ENCODE assay signal across 8 cellular contexts in the genomic region with DNA sequence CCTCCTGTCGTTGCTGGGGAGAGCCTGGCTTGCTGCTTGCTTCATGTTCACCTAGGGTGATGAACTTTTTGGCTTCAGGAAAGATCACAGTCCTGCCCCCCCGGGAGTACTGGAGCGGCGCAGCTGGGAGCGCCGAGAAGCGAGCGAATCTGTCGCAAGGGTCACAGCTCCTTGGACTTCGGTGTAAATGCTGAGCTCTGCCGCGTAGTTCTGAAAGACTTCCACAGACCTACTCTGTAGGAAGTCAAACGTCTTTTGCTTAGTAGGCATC. TPM values are rescaled to one million over a fixed set of nuclear protein-coding genes. Genes with fewer than 3 reads are reported as not detected.
DNase-seq lines count a peak whose midpoint lies in the region; ATAC-seq lines count a peak whose summit lies in the region.

No MANE protein-coding gene starts in this region.

- H3K27ac ChIP-seq in BLaER1 (peak overlapping the region; percentile 81), angular gyrus (ENCODE audit: low read depth, low read length) (peak overlapping the region; percentile 78)

- H3K27ac Mint-ChIP-seq in IgD-negative memory B cell = peak overlapping the region; percentile 62 to 98 (median 84)
- peak overlapping the region; percentile 89 for H3K27ac Mint-ChIP-seq in stimulated activated effector memory CD8-positive, alpha-beta T cell treated with anti-CD3 and anti-CD28 coated beads, Interleukin-12 subunit alpha, Interleukin-12 subunit beta, amount 100 ng/mL, for 72 hours

- no peak for DNase-seq in stimulated activated effector memory CD8-positive, alpha-beta T cell treated with anti-CD3 and anti-CD28 coated beads, Interleukin-12 subunit alpha, Interleukin-12 subunit beta, amount 100 ng/mL, for 72 hours (ENCODE audit: low spot score in 2 of 2)
- DNase-seq in DMS153 treated with DMSO at 0.1 percent for 48 hours (lab: John Stamatoyannopoulos, UW; ENCODE audit: unreplicated experiment) = no peak

- peak overlapping the region; percentile 86 for H3K9ac ChIP-seq in BLaER1

- H3K27me3 ChIP-seq in BLaER1 = no peaks in the 10 kb centered on the region

- ATAC-seq in stimulated activated effector memory CD8-positive, alpha-beta T cell treated with anti-CD3 and anti-CD28 coated beads, Interleukin-12 subunit alpha, Interleukin-12 subunit beta, amount 100 ng/mL, for 72 hours = no peak
- ATAC-seq in HG03460 (IDR thresholded peaks at IDR 0.05; ENCODE audit: unreplicated experiment) (no peak), GM18517 (IDR thresholded peaks at IDR 0.05; ENCODE audit: unreplicated experiment) (no peak)

- peaks cover 8 to 25% (median 9%) of the 10 kb centered on the region in 3 donors for H3K4me1 Mint-ChIP-seq in IgD-negative memory B cell
- H3K4me1 Mint-ChIP-seq in stimulated activated effector memory CD8-positive, alpha-beta T cell treated with anti-CD3 and anti-CD28 coated beads, Interleukin-12 subunit alpha, Interleukin-12 subunit beta, amount 100 ng/mL, for 72 hours = peaks cover 18% of the 10 kb centered on the region

- peak overlapping the region; percentile 79 for H3K4me3 ChIP-seq in BLaER1
- H3K4me3 ChIP-seq in iPS-18c (ENCODE audit: insufficient read depth, low read depth, low read length) = peak overlapping the region; percentile 94

- peak overlapping the region; percentile 97 to 100 (median 98) for H3K4me3 Mint-ChIP-seq in IgD-negative memory B cell
- peak overlapping the region; percentile 75 for H3K4me3 Mint-ChIP-seq in stimulated activated effector memory CD8-positive, alpha-beta T cell treated with anti-CD3 and anti-CD28 coated beads, Interleukin-12 subunit alpha, Interleukin-12 subunit beta, amount 100 ng/mL, for 72 hours

- H4K20me1 ChIP-seq in BLaER1 = peaks cover 61% of the 10 kb centered on the region

- no peaks in the 10 kb centered on the region for H3K9me3 Mint-ChIP-seq in IgD-negative memory B cell
- H3K9me3 Mint-ChIP-seq in stimulated activated effector memory CD8-positive, alpha-beta T cell treated with anti-CD3 and anti-CD28 coated beads, Interleukin-12 subunit alpha, Interleukin-12 subunit beta, amount 100 ng/mL, for 72 hours = no peaks in the 10 kb centered on the region

- peaks cover 26% of the 10 kb centered on the region for H3K4me1 ChIP-seq in BLaER1

- H3K4me2 ChIP-seq in BLaER1 = peak overlapping the region; percentile 96

- no peaks in the 10 kb centered on the region for H3K36me3 Mint-ChIP-seq in IgD-negative memory B cell
- H3K36me3 Mint-ChIP-seq in stimulated activated effector memory CD8-positive, alpha-beta T cell treated with anti-CD3 and anti-CD28 coated beads, Interleukin-12 subunit alpha, Interleukin-12 subunit beta, amount 100 ng/mL, for 72 hours = peaks cover 68% of the 10 kb centered on the region

- H3K9me3 ChIP-seq in BLaER1 = no peaks in the 10 kb centered on the region
- H3K9me3 ChIP-seq in iPS-18c (ENCODE audit: control insufficient read depth, insufficient read depth, low read length) = peaks cover 2% of the 10 kb centered on the region

- peaks cover 26% of the 10 kb centered on the region for H3K36me3 ChIP-seq in BLaER1

- H3K27me3 Mint-ChIP-seq in IgD-negative memory B cell = no peaks in the 10 kb centered on the region

RNA-seq across cellular contexts. Expression of gene ING1, which starts 2.7 kb away (rescaled TPM):
- polyA plus RNA-seq in IgD-negative memory B cell = 25.0 TPM

RNA-seq across cellular contexts. Expression of gene CARS2, which starts 10.3 kb away (rescaled TPM):
- polyA plus RNA-seq in IgD-negative memory B cell = 68.5 TPM
